In the genomic region with DNA sequence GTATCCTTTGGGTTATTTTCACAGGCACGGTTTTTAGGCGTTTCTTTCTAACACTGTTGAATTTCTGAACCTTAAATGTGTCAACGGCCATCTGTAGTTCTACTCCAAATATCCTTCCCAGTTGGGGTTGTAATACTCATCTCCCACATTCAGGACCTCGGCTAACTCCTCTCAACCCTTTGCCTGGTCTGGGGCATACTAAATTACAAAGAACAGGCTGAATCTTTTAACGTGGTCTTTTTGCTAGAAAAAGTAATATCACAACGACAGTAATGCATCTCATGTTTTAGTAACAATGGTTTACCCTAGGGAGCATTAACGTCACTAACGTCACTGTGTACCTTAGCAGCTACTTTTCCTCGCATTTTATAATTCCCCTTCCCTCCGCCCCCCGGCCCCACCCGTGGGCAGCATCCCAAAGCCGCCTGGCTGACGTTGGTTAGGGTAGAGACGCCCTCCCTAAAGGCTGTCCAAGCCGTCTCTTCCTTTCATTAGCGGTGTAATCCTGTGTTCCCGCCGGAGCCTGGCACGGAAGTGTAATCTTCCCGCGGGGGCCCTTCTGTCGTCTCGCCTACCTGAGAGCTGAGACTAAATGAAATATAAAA, we compare ENCODE assay signal across 13 cellular contexts. TPM values are rescaled to one million over a fixed set of nuclear protein-coding genes. Genes with fewer than 3 reads are reported as not detected.
DNase-seq lines count a peak whose midpoint lies in the region; ATAC-seq and TF ChIP-seq lines count a peak whose summit lies in the region.
"Had no signal": no experiment of that assay in that cellular context is flagged by ENCODE, and none has a peak within 500 bp of the region (broad histone marks: within the 10 kb centered on the region; RNA-seq: fewer than 3 reads in every experiment).

No MANE protein-coding gene starts in this region.

- H3K4me1 ChIP-seq in hepatocyte (ENCODE audit: insufficient read depth) (peaks cover 28% of the 10 kb centered on the region), rectal smooth muscle tissue (ENCODE audit: control insufficient read depth, insufficient read depth, low read length) (peaks cover 4% of the 10 kb centered on the region), mucosa of descending colon (ENCODE audit: low read depth) (peaks cover 20% of the 10 kb centered on the region)

- H2AFZ ChIP-seq in hepatocyte = peak overlapping the region; percentile 71

- H4K20me1 ChIP-seq in hepatocyte (ENCODE audit: insufficient read depth, poor library complexity, severe bottlenecking) = no peaks in the 10 kb centered on the region

- no peak for TF ChIP-seq CTCF in GM10266 (IDR thresholded peaks at IDR 0.05; ENCODE audit: control insufficient read depth, insufficient read depth, low read depth, missing control alignments)
- TF ChIP-seq CTCF in hepatocyte (IDR thresholded peaks at IDR 0.05; ENCODE audit: poor library complexity) = no peak
- TF ChIP-seq CTCF in mucosa of descending colon (IDR thresholded peaks at IDR 0.05) = no peak

- H3K9me2 ChIP-seq in hepatocyte (replicated peaks; ENCODE audit: insufficient read depth) = no peaks in the 10 kb centered on the region

- H3K27ac ChIP-seq in hepatocyte = no peak overlapping the region
- no peak overlapping the region for H3K27ac ChIP-seq in rectal smooth muscle tissue (ENCODE audit: low read depth, low read length)

- WGBS in hepatocyte (ENCODE audit: low lambda C conversion rate, missing lambda C conversion rate) = 6% methylated on average over 24 of the region's 24 CpGs

- ATAC-seq in mucosa of descending colon = no peak
- ATAC-seq: activated CD8-positive, alpha-beta T cell treated with anti-CD3 and anti-CD28 coated beads for 36 hours had no signal

- intact Hi-C loops in mucosa of descending colon (cut with DNase I, micrococcal nuclease) = loop anchor here in 1 of 2 donors (5.0 kb wide), 1 partner anchor 549 kb away; no protein-coding TSS in a partner anchor

- no peaks in the 10 kb centered on the region for H3K79me2 ChIP-seq in hepatocyte

- H3K36me3 ChIP-seq in hepatocyte (replicated peaks; ENCODE audit: insufficient read depth, low read depth) (no peaks in the 10 kb centered on the region), rectal smooth muscle tissue (ENCODE audit: control insufficient read depth, insufficient read depth, low read length) (no peaks in the 10 kb centered on the region), mucosa of descending colon (ENCODE audit: low read depth) (no peaks in the 10 kb centered on the region)

- H3K4me2 ChIP-seq in hepatocyte = peak overlapping the region; percentile 97

- H3K27me3 ChIP-seq in hepatocyte (peaks cover 32% of the 10 kb centered on the region), rectal smooth muscle tissue (ENCODE audit: control insufficient read depth, insufficient read depth, low read length) (peaks cover 9% of the 10 kb centered on the region)

- no peak overlapping the region for H3K9ac ChIP-seq in rectal smooth muscle tissue (ENCODE audit: low read length)

- no peaks in the 10 kb centered on the region for H3K9me3 ChIP-seq in hepatocyte (ENCODE audit: low read depth)
- no peaks in the 10 kb centered on the region for H3K9me3 ChIP-seq in mucosa of descending colon

- peak overlapping the region; percentile 73 for H3K4me3 ChIP-seq in hepatocyte
- H3K4me3 ChIP-seq in rectal smooth muscle tissue (ENCODE audit: low read length) = peak overlapping the region; percentile 83
- H3K4me3 ChIP-seq in mucosa of descending colon = no peak overlapping the region

- DNase-seq in GM10266 (ENCODE audit: extremely low spot score) = peak; percentile 8
- DNase-seq in NCI-H2171 treated with DMSO at 0.1 percent for 48 hours (lab: John Stamatoyannopoulos, UW) = peak; percentile 93
- DNase-seq in hepatocyte (ENCODE audit: low spot score) = peak; percentile 11
- DNase-seq in NOMO-1 treated with dmso at 0.1 percent for 144 hours (lab: John Stamatoyannopoulos, UW; ENCODE audit: unreplicated experiment) = no peak
- no peak for DNase-seq in NK-92 treated with Interleukin-12 subunit alpha and Interleukin-12 subunit beta, amount 100 ng/mL, for 24 hours (lab: John Stamatoyannopoulos, UW)
- no peak for DNase-seq in activated CD8-positive, alpha-beta memory T cell treated with anti-CD3 and anti-CD28 coated beads, Interleukin-2, amount 50 U/mL, for 48 hours
- DNase-seq in mucosa of descending colon = no peak
- DNase-seq: activated CD8-positive, alpha-beta T cell treated with anti-CD3 and anti-CD28 coated beads for 36 hours; IMR-90; NCI-H226 had no signal

RNA-seq across cellular contexts. Expression of gene RPRM, which starts 2.0 kb away (rescaled TPM):
- 2.1 and 3.4 TPM in 2 replicates for total RNA-seq in hepatocyte
- 1.7 and 1.9 TPM in 2 replicates for polyA plus RNA-seq in hepatocyte
- 1 to 10 TPM in 2 of 3 donors, not detected in 1; 2.5 to 9.2 TPM for total RNA-seq in mucosa of descending colon
- total RNA-seq: CD4-positive, alpha-beta memory T cell; epithelial cell of proximal tubule; IMR-90 had no signal
- polyA plus RNA-seq: IMR-90 had no signal

Comparison
In these comparisons a context has a peak if more than half of its experiments do, and no peak if none do; other contexts are left out.
1. DNase-seq: peak in GM10266 (single experiment), NCI-H2171 treated with DMSO at 0.1 percent for 48 hours (single experiment) and hepatocyte (single experiment); none in NOMO-1 treated with dmso at 0.1 percent for 144 hours (single experiment), NK-92 treated with Interleukin-12 subunit alpha and Interleukin-12 subunit beta, amount 100 ng/mL, for 24 hours (single experiment), activated CD8-positive, alpha-beta memory T cell treated with anti-CD3 and anti-CD28 coated beads, Interleukin-2, amount 50 U/mL, for 48 hours (single experiment) and mucosa of descending colon (0 of 3).